Comparison of ENCODE assay signal across 11 cellular contexts in the genomic region with DNA sequence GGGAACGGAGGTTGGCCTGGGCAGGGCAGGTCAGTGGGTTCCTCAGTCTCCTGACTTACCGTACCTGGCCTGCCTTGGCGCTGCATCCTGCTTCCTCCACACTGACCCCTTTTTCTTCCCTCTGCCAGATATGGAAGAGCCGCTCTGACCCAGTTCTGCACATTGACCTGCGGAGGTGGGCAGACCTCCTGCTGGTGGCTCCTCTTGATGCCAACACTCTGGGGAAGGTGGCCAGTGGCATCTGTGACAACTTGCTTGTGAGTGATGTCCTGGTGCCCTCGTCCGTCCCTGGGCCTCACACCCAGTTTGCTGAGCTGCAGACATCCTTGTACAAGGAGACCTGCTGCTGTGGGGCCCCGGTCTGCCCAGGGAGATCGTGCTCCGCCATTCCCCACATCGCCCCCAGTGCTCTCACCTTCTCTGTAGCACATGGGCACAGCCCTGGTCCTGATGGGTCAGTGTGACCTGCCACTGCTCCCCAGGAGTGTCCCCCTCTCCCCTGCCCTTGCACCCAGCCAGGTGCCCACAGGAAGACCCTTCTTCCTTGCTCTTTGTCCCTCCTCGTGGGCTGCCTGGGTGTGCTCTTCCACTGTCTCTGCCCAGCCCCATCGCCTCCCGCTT. TPM values are rescaled to one million over a fixed set of nuclear protein-coding genes. Genes with fewer than 3 reads are reported as not detected.
DNase-seq lines count a peak whose midpoint lies in the region; ATAC-seq and TF ChIP-seq lines count a peak whose summit lies in the region.
"Had no signal": no experiment of that assay in that cellular context is flagged by ENCODE, and none has a peak within 500 bp of the region (broad histone marks: within the 10 kb centered on the region; RNA-seq: fewer than 3 reads in every experiment).

No MANE protein-coding gene starts in this region.

- H3K4me3 Mint-ChIP-seq in activated T-cell treated with anti-CD3 and anti-CD28 coated beads, Interleukin-2, amount 50 U/mL, for 72 hours = peak overlapping the region; percentile 8 to 16

- H3K9me3 Mint-ChIP-seq in activated T-cell treated with anti-CD3 and anti-CD28 coated beads, Interleukin-2, amount 50 U/mL, for 72 hours = no peaks in the 10 kb centered on the region
- H3K9me3 Mint-ChIP-seq: naive thymus-derived CD8-positive, alpha-beta T cell had no signal

- H3K4me1 Mint-ChIP-seq in activated T-cell treated with anti-CD3 and anti-CD28 coated beads, Interleukin-2, amount 50 U/mL, for 72 hours (ENCODE audit: low read depth) = peaks cover 66% of the 10 kb centered on the region

- H3K27me3 ChIP-seq in brain microvascular endothelial cell (replicated peaks) (no peaks in the 10 kb centered on the region), mucosa of stomach (ENCODE audit: control insufficient read depth, insufficient read depth, low read length) (no peaks in the 10 kb centered on the region), thoracic aorta (replicated peaks; ENCODE audit: insufficient read depth) (no peaks in the 10 kb centered on the region), WERI-Rb-1 (ENCODE audit: insufficient read depth, low read depth, severe bottlenecking) (no peaks in the 10 kb centered on the region)

- TF ChIP-seq CTCF in brain microvascular endothelial cell (IDR thresholded peaks at IDR 0.05; ENCODE audit: low read depth, low read length, missing control alignments) = no peak
- TF ChIP-seq CTCF in thoracic aorta (IDR thresholded peaks at IDR 0.05) = no peak
- no peak for TF ChIP-seq CTCF in WERI-Rb-1 (IDR thresholded peaks at IDR 0.05; ENCODE audit: low read depth, low read length)

- no peaks in the 10 kb centered on the region for H3K27me3 Mint-ChIP-seq in activated T-cell treated with anti-CD3 and anti-CD28 coated beads, Interleukin-2, amount 50 U/mL, for 72 hours (ENCODE audit: low read depth)
- H3K27me3 Mint-ChIP-seq: naive thymus-derived CD8-positive, alpha-beta T cell had no signal

- H3K36me3 ChIP-seq in brain microvascular endothelial cell (replicated peaks) = no peaks in the 10 kb centered on the region
- peaks cover 7% of the 10 kb centered on the region for H3K36me3 ChIP-seq in mucosa of stomach (ENCODE audit: control insufficient read depth, insufficient read depth, low read length)
- H3K36me3 ChIP-seq in thoracic aorta = no peaks in the 10 kb centered on the region
- no peaks in the 10 kb centered on the region for H3K36me3 ChIP-seq in WERI-Rb-1

- H3K4me1 ChIP-seq in mucosa of stomach (ENCODE audit: control insufficient read depth, insufficient read depth, low read length) = peaks cover 65% of the 10 kb centered on the region
- H3K4me1 ChIP-seq in thoracic aorta (ENCODE audit: control insufficient read depth in 1 of 2, low read depth in 2 of 2) = peaks cover 51 to 76% of the 10 kb centered on the region in 2 donors

- peak overlapping the region; percentile 63 for H3K9ac ChIP-seq in mucosa of stomach (ENCODE audit: low read length)

- H3K9me3 ChIP-seq in mucosa of stomach (ENCODE audit: control insufficient read depth, low read length) = no peaks in the 10 kb centered on the region
- H3K9me3 ChIP-seq in thoracic aorta = no peaks in the 10 kb centered on the region
- H3K9me3 ChIP-seq in WERI-Rb-1 (ENCODE audit: severe bottlenecking) = no peaks in the 10 kb centered on the region

- H3K36me3 Mint-ChIP-seq in activated T-cell treated with anti-CD3 and anti-CD28 coated beads, Interleukin-2, amount 50 U/mL, for 72 hours (ENCODE audit: insufficient read depth in 2 of 2) = peaks cover 3 to 14% of the 10 kb centered on the region in 2 donors

- no peak overlapping the region for H3K4me3 ChIP-seq in brain microvascular endothelial cell (ENCODE audit: low read depth, low read length)
- peak overlapping the region; percentile 2 for H3K4me3 ChIP-seq in mucosa of stomach (ENCODE audit: low read length)
- peak overlapping the region; percentile 41 for H3K4me3 ChIP-seq in thoracic aorta
- no peak overlapping the region for H3K4me3 ChIP-seq in WERI-Rb-1 (ENCODE audit: low read depth, low read length)

- H3K27ac ChIP-seq in brain microvascular endothelial cell = peak overlapping the region; percentile 90
- peak overlapping the region; percentile 84 to 88 for H3K27ac ChIP-seq in thoracic aorta
- H3K27ac ChIP-seq in WERI-Rb-1 = no peak overlapping the region

- H3K27ac Mint-ChIP-seq in activated T-cell treated with anti-CD3 and anti-CD28 coated beads, Interleukin-2, amount 50 U/mL, for 72 hours = peak overlapping the region; percentile 24

- ATAC-seq in activated T-cell treated with anti-CD3 and anti-CD28 coated beads, Interleukin-2, amount 50 U/mL, for 72 hours (replicated peaks in 1 of 2) = no peak
- peak; percentile 16 for ATAC-seq in thoracic aorta (ENCODE audit: insufficient number of reproducible peaks, low FRiP score, low read depth)
- ATAC-seq in GM21423 (IDR thresholded peaks at IDR 0.05; ENCODE audit: unreplicated experiment) = no peak

- DNase-seq in activated T-cell treated with anti-CD3 and anti-CD28 coated beads, Interleukin-2, amount 50 U/mL, for 72 hours = no peak
- DNase-seq in activated T-cell treated with anti-CD3 and anti-CD28 coated beads, Interleukin-2, amount 50 U/mL, for 1 hour = no peak
- DNase-seq in brain microvascular endothelial cell (no peak), thoracic aorta (ENCODE audit: low spot score) (no peak), dedifferentiated amniotic fluid mesenchymal stem cell (ENCODE audit: extremely low spot score) (no peak), WERI-Rb-1 (no peak)
- DNase-seq: activated effector memory CD4-positive, alpha-beta T cell treated with anti-CD3 and anti-CD28 coated beads, Interleukin-2, amount 50 U/mL, for 16 hours; NCI-H2081 treated with DMSO at 0.1 percent for 48 hours had no signal

- in situ Hi-C loops in brain microvascular endothelial cell (cut with HindIII; ENCODE audit: low pct_ligation_motif_present, low sequenced_read_pairs) = no loop called here

RNA-seq across cellular contexts. Expression of gene PPCDC, which starts 21.0 kb away (rescaled TPM):
- 10 to 100 TPM; 29.6 to 29.7 TPM for total RNA-seq in activated T-cell treated with anti-CD3 and anti-CD28 coated beads, Interleukin-2, amount 50 U/mL, for 72 hours
- total RNA-seq in thoracic aorta = 10 to 100 TPM in 1 of 2 donors, 1 to 10 TPM in 1; 8.5 to 13.7 TPM

RNA-seq across cellular contexts. Expression of gene SCAMP5, which starts 49.0 kb away (rescaled TPM):
- 1 to 10 TPM in 1 of 2 donors, under 1 TPM in 1; 0.31 to 1.2 TPM for total RNA-seq in activated T-cell treated with anti-CD3 and anti-CD28 coated beads, Interleukin-2, amount 50 U/mL, for 72 hours
- total RNA-seq in thoracic aorta = 1 to 10 TPM; 1.5 to 3.5 TPM

Comparison
In these comparisons a context has a peak if more than half of its experiments do, and no peak if none do; other contexts are left out.
1. H3K4me3 ChIP-seq: peak in mucosa of stomach (single experiment) and thoracic aorta (single experiment); none in brain microvascular endothelial cell (single experiment) and WERI-Rb-1 (single experiment).